In the genomic region with DNA sequence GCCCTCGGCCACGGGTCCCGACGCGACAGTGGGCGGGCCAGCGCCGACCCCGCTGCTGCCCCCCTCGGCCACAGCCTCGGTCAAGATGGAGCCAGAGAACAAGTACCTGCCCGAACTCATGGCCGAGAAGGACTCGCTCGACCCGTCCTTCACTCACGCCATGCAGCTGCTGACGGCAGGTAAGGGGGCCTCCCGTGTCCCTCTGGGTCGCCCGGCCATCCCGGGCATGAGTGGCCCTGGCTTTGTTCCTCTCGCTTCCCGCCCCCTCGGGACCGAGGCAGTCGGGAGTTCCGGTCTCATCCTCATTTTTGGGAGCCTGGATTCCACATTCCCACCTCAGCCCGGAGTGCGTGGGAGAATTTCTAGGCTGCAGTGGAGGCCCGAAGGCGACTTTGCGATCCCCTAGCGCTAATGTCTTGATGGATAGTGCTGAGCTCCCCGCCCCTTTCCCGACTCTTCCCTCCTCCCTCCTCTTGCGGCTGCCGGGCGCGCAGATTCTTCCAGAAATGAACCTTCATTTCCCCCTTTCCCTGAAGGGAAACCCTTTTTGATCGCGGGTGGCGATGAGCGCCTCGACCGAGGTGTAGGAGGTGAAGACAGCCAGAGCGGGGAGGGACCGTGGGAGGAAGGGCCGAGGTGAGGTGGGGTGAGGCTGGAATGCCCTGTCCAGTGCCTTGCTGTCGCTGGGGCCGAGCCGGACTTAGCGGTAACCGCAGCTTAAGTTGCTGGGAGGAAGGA, we compare ENCODE assay signal across 8 cellular contexts. TPM values are rescaled to one million over a fixed set of nuclear protein-coding genes. Genes with fewer than 3 reads are reported as not detected.
DNase-seq lines count a peak whose midpoint lies in the region; ATAC-seq, FAIRE-seq and TF ChIP-seq lines count a peak whose summit lies in the region.

No MANE protein-coding gene starts in this region.

- H3K4me1 Mint-ChIP-seq in IgD-negative memory B cell (peaks cover 14 to 27% (median 23%) of the 10 kb centered on the region in 3 donors), WTC11 (peaks cover 24% of the 10 kb centered on the region)

- DNase-seq in EH (ENCODE audit: low read depth) (peak; percentile 65), WTC11 (ENCODE audit: low spot score) (peak; percentile 30), colonic mucosa (peak; percentile 69), left kidney (ENCODE audit: low read depth, low spot score) (peak; percentile 88), D721Med (ENCODE audit: insufficient read length, low spot score) (no peak)
- peak; percentile 11 to 33 for DNase-seq in stimulated activated CD4-positive, alpha-beta T cell treated with anti-CD3 and anti-CD28 coated beads, Interleukin-2, amount 100 ng/mL, for 48 hours

- POLR2A ChIA-PET in WTC11 (lab: Charles Lee), result interaction anchor here (0.7 to 0.9 kb wide), 2 partner anchors 48 to 58 kb away, joined by 4 to 5 read pairs; a partner anchor contains a TSS

- peak overlapping the region; percentile 95 for H3K4me3 ChIP-seq in colonic mucosa

- H3K9me3 ChIP-seq in colonic mucosa, result no peaks in the 10 kb centered on the region

- H3K9ac ChIP-seq in colonic mucosa (ENCODE audit: low read depth in 2 of 2, low read length in 2 of 2), result peak overlapping the region; percentile 98 to 100

- peak overlapping the region; percentile 100 for H3K27ac ChIP-seq in colonic mucosa

- H3K4me3 Mint-ChIP-seq in IgD-negative memory B cell (peak overlapping the region; percentile 91 to 97 (median 96)), WTC11 (peak overlapping the region; percentile 98)

- H3K27me3 Mint-ChIP-seq in IgD-negative memory B cell, result no peaks in the 10 kb centered on the region
- H3K27me3 Mint-ChIP-seq in WTC11 (ENCODE audit: low read depth), result peaks cover 9% of the 10 kb centered on the region

- H3K4me1 ChIP-seq in colonic mucosa, result peaks cover 12% of the 10 kb centered on the region

- no peaks in the 10 kb centered on the region for H3K27me3 ChIP-seq in colonic mucosa

- no peak for FAIRE-seq in D721Med (lab: Jason Lieb, UNC)

- ATAC-seq in GM21529 (IDR thresholded peaks at IDR 0.05; ENCODE audit: unreplicated experiment) (peak; percentile 17), WTC11 (peak; percentile 8)

- H3K36me3 Mint-ChIP-seq in IgD-negative memory B cell (peaks cover 3% of the 10 kb centered on the region), WTC11 (peaks cover 26% of the 10 kb centered on the region)

- no peaks in the 10 kb centered on the region for H3K9me3 Mint-ChIP-seq in IgD-negative memory B cell
- no peaks in the 10 kb centered on the region for H3K9me3 Mint-ChIP-seq in WTC11

- intact Hi-C loops in colonic mucosa (cut with DNase I), result no loop called here

- H3K36me3 ChIP-seq in colonic mucosa, result no peaks in the 10 kb centered on the region

- peak overlapping the region; percentile 88 to 99 (median 95) for H3K27ac Mint-ChIP-seq in IgD-negative memory B cell
- H3K27ac Mint-ChIP-seq in WTC11, result peak overlapping the region; percentile 93

- TF ChIP-seq CTCF in WTC11 (IDR thresholded peaks at IDR 0.05) (no peak), colonic mucosa (IDR thresholded peaks at IDR 0.05) (no peak), D721Med (IDR thresholded peaks at IDR 0.05; ENCODE audit: insufficient read depth, missing control alignments) (no peak)

- CTCF ChIA-PET in WTC11 (lab: Charles Lee), result interaction anchor here (1.1 to 2.6 kb wide), 4 partner anchors 11 to 59 kb away, joined by 5 to 12 read pairs (median 7); a partner anchor contains a TSS

TF ChIP-seq in WTC11, 78 proteins besides CTCF, POLR2A, EP300 and RAD21:
- TF ChIP-seq ZNF671 (CRISPR knock-in tag; IDR thresholded peaks at IDR 0.05) (no peak), FOXP1 (CRISPR knock-in tag; IDR thresholded peaks at IDR 0.05; ENCODE audit: borderline replicate concordance) (0 out of 2 replicates have a peak, but pooled peaks have one; percentile 59), ZNF121 (CRISPR knock-in tag; IDR thresholded peaks at IDR 0.05) (0 out of 2 replicates have a peak, but pooled peaks have one; percentile 11), ZNF219 (CRISPR knock-in tag; IDR thresholded peaks at IDR 0.05; ENCODE audit: borderline replicate concordance) (no peak), KAT7 (CRISPR knock-in tag; IDR thresholded peaks at IDR 0.05; ENCODE audit: borderline replicate concordance) (peak; percentile 77; the same call in 1 of the 2 replicates)
TF ChIP-seq in WTC11: peak in this region for 3.

RNA-seq across cellular contexts. Expression of a gene that starts 0.7 kb away (rescaled TPM):
- polyA plus RNA-seq in IgD-negative memory B cell, result 123 TPM
- 254 to 264 TPM (median 256 TPM) in 3 replicates for total RNA-seq in WTC11 (2021)
- total RNA-seq in colonic mucosa, result 100 to 1,000 TPM; 105 to 147 TPM

RNA-seq across cellular contexts. Expression of a gene that starts 58.4 kb away (rescaled TPM):
- 5.9 TPM for polyA plus RNA-seq in IgD-negative memory B cell
- total RNA-seq in WTC11 (2021) (18.8 to 25.8 TPM (median 23.8 TPM) in 3 replicates), colonic mucosa (10 to 100 TPM; 12.3 to 18.2 TPM)
